26 cellular contexts compared by ENCODE assay signal in genomic region chr20:16423311-16424212, GRCh38.
A peak's percentile ranks its signal among the peaks of the same experiment; 100 is the strongest.
DNase-seq lines count a peak whose midpoint lies in the region; ATAC-seq, FAIRE-seq and TF ChIP-seq lines count a peak whose summit lies in the region.
"Had no signal": no experiment of that assay in that cellular context is flagged by ENCODE, and none has a peak within 500 bp of the region (broad histone marks: within the 10 kb centered on the region; RNA-seq: fewer than 3 reads in every experiment).

No MANE protein-coding gene starts in this region.

- no peaks in the 10 kb centered on the region for H4K20me1 ChIP-seq in GM12878 (ENCODE audit: control insufficient read depth, insufficient read depth)

- no peak overlapping the region for H2AFZ ChIP-seq in GM12878 (ENCODE audit: control insufficient read depth, low read depth, low read length)

- SMC1A ChIA-PET in GM12878 (lab: Charles Lee; ENCODE audit: uncharacterized antibody, unreplicated experiment) = no interaction called here

- H3K36me3 ChIP-seq in GM12878 (ENCODE audit: control insufficient read depth in 2 of 2, insufficient read depth in 2 of 2, low read length in 1 of 2) = no peaks in the 10 kb centered on the region
- H3K36me3 ChIP-seq: BE2C, WERI-Rb-1 had no signal

- H3K4me3 ChIP-seq in HFF-Myc (replicated peaks; ENCODE audit: low read depth, low read length) (no peak overlapping the region), GM12878 (no peak overlapping the region)
- H3K4me3 ChIP-seq: smooth muscle cell had no signal

- TF ChIP-seq EP300 in GM12878 (IDR thresholded peaks at IDR 0.05; ENCODE audit: borderline replicate concordance in 1 of 2, control insufficient read depth in 1 of 2, low read depth in 2 of 2, low read length in 2 of 2) = no peak

- no peaks in the 10 kb centered on the region for H3K9me3 ChIP-seq in GM12878 (replicated peaks; ENCODE audit: control insufficient read depth, insufficient read depth, low read length)
- H3K9me3 ChIP-seq: BE2C had no signal

- in situ Hi-C loops in Caki2 (cut with HindIII; ENCODE audit: low pct_unique_long_range_greater_than_20kb, low sequenced_read_pairs) (no loop called here), GM12878 (cut with MboI) (no loop called here), ACHN (cut with HindIII; ENCODE audit: low pct_ligation_motif_present, low pct_unique_long_range_greater_than_20kb, low sequenced_read_pairs) (no loop called here)

- POLR2A ChIA-PET in GM12878 (lab: Charles Lee) = no interaction called here

- H3K9ac ChIP-seq in GM12878 (ENCODE audit: control insufficient read depth, insufficient read depth, low read length) = no peak overlapping the region

- no peak overlapping the region for H3K27ac ChIP-seq in GM12878 (ENCODE audit: control insufficient read depth, insufficient read depth)
- H3K27ac ChIP-seq: WERI-Rb-1 had no signal

- no peak overlapping the region for H3K4me2 ChIP-seq in GM12878 (ENCODE audit: control insufficient read depth, insufficient read depth)
- H3K4me2 ChIP-seq: smooth muscle cell had no signal

- no peaks in the 10 kb centered on the region for H3K79me2 ChIP-seq in GM12878 (ENCODE audit: control insufficient read depth, insufficient read depth, low read length)

- no peak for TF ChIP-seq RAD21 in GM12878 (IDR thresholded peaks at IDR 0.05; ENCODE audit: insufficient read depth, low read depth, low read length)

- no peaks in the 10 kb centered on the region for H3K4me1 ChIP-seq in GM12878 (ENCODE audit: control insufficient read depth, insufficient read depth, low read length)
- H3K4me1 ChIP-seq: BE2C had no signal

- TF ChIP-seq CTCF in HFF-Myc (IDR thresholded peaks at IDR 0.05; ENCODE audit: low read depth, low read length, missing control alignments) = no peak
- no peak for TF ChIP-seq CTCF in GM12878 (IDR thresholded peaks at IDR 0.05 in 2 of 3, conservative IDR thresholded peaks at IDR 0.05 in 1 of 3; ENCODE audit: control insufficient read depth in 2 of 3, extremely low read depth in 1 of 3, insufficient read depth in 1 of 3, low read depth in 3 of 3, low read length in 3 of 3)

- no TSS peak for BruUV-seq in GM12878 (replicated peaks; lab: Mats Ljungman, UMichigan)

- peak; percentile 38 for DNase-seq in Caki2 (ENCODE audit: low read depth)
- peak; percentile 6 for DNase-seq in HFF-Myc (ENCODE audit: extremely low read depth, low read depth)
- DNase-seq in GM12878 (ENCODE audit: low read depth, low spot score) = no peak
- peak; percentile 82 for DNase-seq in kidney tubule cell (ENCODE audit: low spot score)
- DNase-seq in GOT3 (lab: John Stamatoyannopoulos, UW) = no peak
- DNase-seq in ACHN = no peak
- no peak for DNase-seq in superior temporal gyrus (ENCODE audit: extremely low spot score)
- DNase-seq in NCI-H128 (lab: John Stamatoyannopoulos, UW; ENCODE audit: unreplicated experiment) = no peak
- DNase-seq: activated CD4-positive, alpha-beta T cell treated with anti-CD3 and anti-CD28 coated beads, Interleukin-2, amount 50 U/mL, for 1 hour; activated CD8-positive, alpha-beta memory T cell treated with anti-CD3 and anti-CD28 coated beads, Interleukin-2, amount 10 ng/mL, durations not matched to agents 7 days and 5 days; activated naive CD4-positive, alpha-beta T cell treated with anti-CD3 and anti-CD28 coated beads, Interleukin-2, amount 10 ng/mL, durations not matched to agents 7 days and 5 days; activated T-cell treated with anti-CD3 and anti-CD28 coated beads, Interleukin-2, amount 50 U/mL, for 72 hours; BE2C; central memory CD4-positive, alpha-beta T cell; left cardiac atrium; mesendoderm; naive thymus-derived CD4-positive, alpha-beta T cell; NCI-H1092; NCI-H1930; NCI-H226; NCI-H748 treated with DMSO at 0.1 percent for 48 hours; nucleus accumbens; stimulated activated CD4-positive, alpha-beta T cell treated with anti-CD3 and anti-CD28 coated beads, Interleukin-2, amount 100 ng/mL, for 24 hours; WERI-Rb-1 had no signal

- no peaks in the 10 kb centered on the region for H3K27me3 ChIP-seq in GM12878 (replicated peaks in 1 of 2; ENCODE audit: control insufficient read depth in 2 of 2, insufficient read depth in 2 of 2, low read length in 1 of 2)
- H3K27me3 ChIP-seq: BE2C had no signal

- no peak for FAIRE-seq in GM12878 (lab: Jason Lieb, UNC)

- CTCF ChIA-PET in GM12878 (lab: Yijun Ruan, JAX) = no interaction called here

- TF ChIP-seq POLR2A in GM12878 (IDR thresholded peaks at IDR 0.05; ENCODE audit: low read depth, low read length) = no peak

- 65% methylated on average over 4 of the region's 4 CpGs for WGBS in GM12878 (ENCODE audit: insufficient coverage, insufficient replicate concordance, low lambda C conversion rate, missing lambda C conversion rate)

- intact Hi-C loops in GM12878 (cut with micrococcal nuclease; ENCODE audit: unreplicated experiment) = no loop called here

- RAD21 ChIA-PET in GM12878 (lab: Charles Lee; ENCODE audit: unreplicated experiment) = no interaction called here

- ATAC-seq in GM12878 = peak; percentile 68; the same call in 2 of the 3 replicates
- ATAC-seq: activated CD8-positive, alpha-beta memory T cell treated with anti-CD3 and anti-CD28 coated beads, Interleukin-2, amount 10 ng/mL, durations not matched to agents 7 days and 5 days; activated T-cell treated with anti-CD3 and anti-CD28 coated beads, Interleukin-2, amount 50 U/mL, for 72 hours; left cardiac atrium; naive thymus-derived CD4-positive, alpha-beta T cell; Right ventricle myocardium inferior had no signal

TF ChIP-seq in GM12878, 131 proteins besides CTCF, POLR2A, EP300 and RAD21:
- TF ChIP-seq FOS (IDR thresholded peaks at IDR 0.05; ENCODE audit: borderline replicate concordance, extremely low read depth, insufficient read length) (no peak), CEBPB (IDR thresholded peaks at IDR 0.05; ENCODE audit: borderline replicate concordance in 1 of 2, low read depth in 2 of 2, low read length in 2 of 2) (no peak), USF1 (IDR thresholded peaks at IDR 0.05; ENCODE audit: borderline replicate concordance, extremely low read length, insufficient read depth, low read depth, low read length) (no peak), BCL11A (IDR thresholded peaks at IDR 0.05; ENCODE audit: low read depth, low read length) (no peak), ZNF622 (IDR thresholded peaks at IDR 0.05) (no peak)

Comparison
In these comparisons a context has a peak if more than half of its experiments do, and no peak if none do; other contexts are left out.
1. DNase-seq: peak in Caki2 (single experiment), HFF-Myc (single experiment) and kidney tubule cell (single experiment); none in GM12878 (single experiment), GOT3 (single experiment), ACHN (single experiment), superior temporal gyrus (single experiment) and NCI-H128 (single experiment).